Comparison of ENCODE assay signal across 8 cellular contexts in genomic region chr13:30408319-30409101, GRCh38. TPM values are rescaled to one million over a fixed set of nuclear protein-coding genes. Genes with fewer than 3 reads are reported as not detected.
DNase-seq lines count a peak whose midpoint lies in the region; ATAC-seq, FAIRE-seq and TF ChIP-seq lines count a peak whose summit lies in the region.

No MANE protein-coding gene starts in this region.

- POLR2A ChIA-PET in activated CD8-positive, alpha-beta T cell treated with anti-CD3 and anti-CD28 coated beads, Interleukin-2, amount 10 ng/mL, durations not matched to agents 7 days and 5 days (lab: Charles Lee) = interaction anchor here (0.8 to 1.3 kb wide), 5 partner anchors 14 to 57 kb away, joined by 3 to 5 read pairs (median 3); partner anchors contain the start of gene HMGB1

- TF ChIP-seq POLR2A in GM12891 (IDR thresholded peaks at IDR 0.05; ENCODE audit: low read depth, low read length) = no peak

- H3K4me3 Mint-ChIP-seq in activated CD8-positive, alpha-beta T cell treated with anti-CD3 and anti-CD28 coated beads, Interleukin-2, amount 10 ng/mL, durations not matched to agents 7 days and 5 days = peak overlapping the region; percentile 52

- peak; percentile 81 for ATAC-seq in HG02623 (IDR thresholded peaks at IDR 0.05; ENCODE audit: unreplicated experiment)
- ATAC-seq in activated CD8-positive, alpha-beta T cell treated with anti-CD3 and anti-CD28 coated beads, Interleukin-2, amount 10 ng/mL, durations not matched to agents 7 days and 5 days = peak; percentile 97
- peak; percentile 96 to 98 for ATAC-seq in lower lobe of right lung

- H3K9me3 ChIP-seq in lower lobe of right lung = no peaks in the 10 kb centered on the region

- peak overlapping the region; percentile 55 for H3K27ac Mint-ChIP-seq in activated CD8-positive, alpha-beta T cell treated with anti-CD3 and anti-CD28 coated beads, Interleukin-2, amount 10 ng/mL, durations not matched to agents 7 days and 5 days

- H3K4me3 ChIP-seq in lower lobe of right lung = peak overlapping the region; percentile 49

- H3K27me3 Mint-ChIP-seq in activated CD8-positive, alpha-beta T cell treated with anti-CD3 and anti-CD28 coated beads, Interleukin-2, amount 10 ng/mL, durations not matched to agents 7 days and 5 days (ENCODE audit: low read depth) = peaks cover 10% of the 10 kb centered on the region

- no peaks in the 10 kb centered on the region for H3K36me3 ChIP-seq in lower lobe of right lung

- no peaks in the 10 kb centered on the region for H3K9me3 Mint-ChIP-seq in activated CD8-positive, alpha-beta T cell treated with anti-CD3 and anti-CD28 coated beads, Interleukin-2, amount 10 ng/mL, durations not matched to agents 7 days and 5 days (ENCODE audit: insufficient read depth)

- H3K4me1 Mint-ChIP-seq in activated CD8-positive, alpha-beta T cell treated with anti-CD3 and anti-CD28 coated beads, Interleukin-2, amount 10 ng/mL, durations not matched to agents 7 days and 5 days (ENCODE audit: low read depth) = peaks cover 27% of the 10 kb centered on the region

- H3K27ac ChIP-seq in lower lobe of right lung = peak overlapping the region; percentile 88

- no peaks in the 10 kb centered on the region for H3K36me3 Mint-ChIP-seq in activated CD8-positive, alpha-beta T cell treated with anti-CD3 and anti-CD28 coated beads, Interleukin-2, amount 10 ng/mL, durations not matched to agents 7 days and 5 days (ENCODE audit: low read depth)

- DNase-seq in GM12891 (ENCODE audit: insufficient read length, low spot score) (peak; percentile 87), NCI-H1930 (lab: John Stamatoyannopoulos, UW) (peak; percentile 92 to 93), ecto neural progenitor cell (ENCODE audit: low spot score) (peak; percentile 96), lower lobe of right lung (peak; percentile 96), OCI-M1 (lab: John Stamatoyannopoulos, UW) (no peak)
- peak; percentile 93 for DNase-seq in activated CD8-positive, alpha-beta T cell treated with anti-CD3 and anti-CD28 coated beads, Interleukin-2, amount 10 ng/mL, durations not matched to agents 7 days and 5 days
- peak; percentile 82 to 95 (median 89) for DNase-seq in stimulated activated CD4-positive, alpha-beta T cell treated with anti-CD3 and anti-CD28 coated beads, TNF-alpha, amount 100 ng/mL, for 24 hours (ENCODE audit: low read depth in 3 of 3)

- H3K4me1 ChIP-seq in lower lobe of right lung = peaks cover 19% of the 10 kb centered on the region

- intact Hi-C loops in lower lobe of right lung (cut with DNase I) = no loop called here

- H3K27me3 ChIP-seq in lower lobe of right lung (ENCODE audit: low read depth) = no peaks in the 10 kb centered on the region

- peak; percentile 77 for TF ChIP-seq CTCF in lower lobe of right lung (IDR thresholded peaks at IDR 0.05)

- CTCF ChIA-PET in activated CD8-positive, alpha-beta T cell treated with anti-CD3 and anti-CD28 coated beads, Interleukin-2, amount 10 ng/mL, durations not matched to agents 7 days and 5 days (lab: Charles Lee) = interaction anchor here (0.6 to 4.8 kb wide), 11 partner anchors 9 to 387 kb away, joined by 3 to 26 read pairs (median 3); no protein-coding TSS in a partner anchor

- peak; percentile 98 for FAIRE-seq in GM12891 (lab: Jason Lieb, UNC)

TF ChIP-seq in GM12891, 5 proteins besides CTCF, POLR2A, EP300 and RAD21:
- 0 out of 2 replicates have a peak, but pooled peaks have one; percentile 14 for TF ChIP-seq POU2F2 (IDR thresholded peaks at IDR 0.05; ENCODE audit: low read depth, low read length)
- no peak for TF ChIP-seq TAF1 (IDR thresholded peaks at IDR 0.05; ENCODE audit: low read depth, low read length)
- no peak for TF ChIP-seq POLR2AphosphoS5 (IDR thresholded peaks at IDR 0.05; ENCODE audit: low read depth, low read length)
- no peak for TF ChIP-seq PAX5 (IDR thresholded peaks at IDR 0.05; ENCODE audit: insufficient read depth, low read length, severe bottlenecking)
- TF ChIP-seq SPI1 (IDR thresholded peaks at IDR 0.05; ENCODE audit: low read depth, low read length) = no peak

RNA-seq across cellular contexts. Expression of gene UBE2L5, which starts 13.8 kb away (rescaled TPM):
- polyA plus RNA-seq in GM12891 (2012; ENCODE audit: low read depth, missing spikeins) = 0.19 TPM
- total RNA-seq in activated CD8-positive, alpha-beta T cell treated with anti-CD3 and anti-CD28 coated beads, Interleukin-2, amount 10 ng/mL, durations not matched to agents 7 days and 5 days = not detected
- not detected for total RNA-seq in lower lobe of right lung

RNA-seq across cellular contexts. Expression of gene HMGB1, which starts 57.2 kb away (rescaled TPM):
- polyA plus RNA-seq in GM12891 (2012; ENCODE audit: low read depth, missing spikeins) = 428 TPM
- 100 to 1,000 TPM; 650 to 662 TPM for total RNA-seq in activated CD8-positive, alpha-beta T cell treated with anti-CD3 and anti-CD28 coated beads, Interleukin-2, amount 10 ng/mL, durations not matched to agents 7 days and 5 days
- 221 TPM for total RNA-seq in lower lobe of right lung
